ENCODE assay signal across 8 cellular contexts in genomic region chr18:35580748-35581534, GRCh38. TPM values are rescaled to one million over a fixed set of nuclear protein-coding genes. Genes with fewer than 3 reads are reported as not detected.
DNase-seq lines count a peak whose midpoint lies in the region; ATAC-seq and TF ChIP-seq lines count a peak whose summit lies in the region.

No MANE protein-coding gene starts in this region.

- TF ChIP-seq CTCF in GM13976 (IDR thresholded peaks at IDR 0.05; ENCODE audit: borderline replicate concordance, control extremely low read depth, extremely low read depth, insufficient read depth, missing control alignments) (no peak), epithelial cell of proximal tubule (conservative IDR thresholded peaks at IDR 0.05; ENCODE audit: low read depth, low read length) (no peak)

- H3K4me3 Mint-ChIP-seq in stimulated activated effector memory CD8-positive, alpha-beta T cell treated with anti-CD3 and anti-CD28 coated beads, Interleukin-12 subunit alpha, Interleukin-12 subunit beta, amount 100 ng/mL, for 72 hours, result peak overlapping the region; percentile 53

- H3K9ac ChIP-seq in mucosa of rectum (ENCODE audit: low read depth in 1 of 2, low read length in 2 of 2), result peak overlapping the region; percentile 70 to 80

- peaks cover 19 to 22% of the 10 kb centered on the region in 2 donors for H3K4me1 ChIP-seq in mucosa of rectum (ENCODE audit: control insufficient read depth in 2 of 2, insufficient read depth in 2 of 2, low read length in 2 of 2)

- peak; percentile 74 for DNase-seq in 8988T
- DNase-seq in GM13976 (ENCODE audit: low spot score), result peak; percentile 72
- peak; percentile 72 for DNase-seq in NCI-H510A treated with DMSO at 0.1 percent for 48 hours (lab: John Stamatoyannopoulos, UW)
- DNase-seq in activated T-cell treated with anti-CD3 and anti-CD28 coated beads for 1 hour (ENCODE audit: low read depth), result peak; percentile 42
- DNase-seq in epithelial cell of proximal tubule (ENCODE audit: low read depth), result no peak
- peak; percentile 48 to 81 for DNase-seq in stimulated activated effector memory CD8-positive, alpha-beta T cell treated with anti-CD3 and anti-CD28 coated beads, Interleukin-12 subunit alpha, Interleukin-12 subunit beta, amount 100 ng/mL, for 72 hours (ENCODE audit: low spot score in 2 of 2)

- no peaks in the 10 kb centered on the region for H3K36me3 Mint-ChIP-seq in stimulated activated effector memory CD8-positive, alpha-beta T cell treated with anti-CD3 and anti-CD28 coated beads, Interleukin-12 subunit alpha, Interleukin-12 subunit beta, amount 100 ng/mL, for 72 hours

- peak overlapping the region; percentile 84 to 90 for H3K27ac ChIP-seq in mucosa of rectum (ENCODE audit: low read depth in 2 of 2, low read length in 2 of 2)

- peak overlapping the region; percentile 73 for H3K4me3 ChIP-seq in epithelial cell of proximal tubule (ENCODE audit: low read depth, low read length)
- peak overlapping the region; percentile 75 to 77 for H3K4me3 ChIP-seq in mucosa of rectum (ENCODE audit: low read length in 2 of 2)

- peaks cover 0 to 2% of the 10 kb centered on the region in 2 donors for H3K36me3 ChIP-seq in mucosa of rectum (ENCODE audit: control insufficient read depth in 2 of 2, insufficient read depth in 2 of 2, low read length in 2 of 2)

- no peak overlapping the region for H3K27ac Mint-ChIP-seq in stimulated activated effector memory CD8-positive, alpha-beta T cell treated with anti-CD3 and anti-CD28 coated beads, Interleukin-12 subunit alpha, Interleukin-12 subunit beta, amount 100 ng/mL, for 72 hours

- in situ Hi-C loops in GM13976 (cut with MboI; ENCODE audit: low sequenced_read_pairs, unreplicated experiment), result no loop called here

- H3K9me3 ChIP-seq in mucosa of rectum (ENCODE audit: control insufficient read depth in 2 of 2, low read length in 2 of 2), result no peaks in the 10 kb centered on the region

- peaks cover 51% of the 10 kb centered on the region for H3K4me1 Mint-ChIP-seq in stimulated activated effector memory CD8-positive, alpha-beta T cell treated with anti-CD3 and anti-CD28 coated beads, Interleukin-12 subunit alpha, Interleukin-12 subunit beta, amount 100 ng/mL, for 72 hours

- no peaks in the 10 kb centered on the region for H3K9me3 Mint-ChIP-seq in stimulated activated effector memory CD8-positive, alpha-beta T cell treated with anti-CD3 and anti-CD28 coated beads, Interleukin-12 subunit alpha, Interleukin-12 subunit beta, amount 100 ng/mL, for 72 hours

- ATAC-seq in HG02943 (IDR thresholded peaks at IDR 0.05; ENCODE audit: low read depth, unreplicated experiment), result peak; percentile 31
- peak; percentile 73 for ATAC-seq in stimulated activated effector memory CD8-positive, alpha-beta T cell treated with anti-CD3 and anti-CD28 coated beads, Interleukin-12 subunit alpha, Interleukin-12 subunit beta, amount 100 ng/mL, for 72 hours

- no peaks in the 10 kb centered on the region for H3K27me3 ChIP-seq in mucosa of rectum (ENCODE audit: control insufficient read depth in 2 of 2, insufficient read depth in 2 of 2, low read length in 2 of 2)

RNA-seq across cellular contexts. Expression of gene GALNT1, which starts 0.6 kb away (rescaled TPM):
- 44.6 and 49.5 TPM in 2 replicates for total RNA-seq in epithelial cell of proximal tubule
